8 cellular contexts compared by ENCODE assay signal in genomic region chr2:42792583-42793313, GRCh38. TPM values are rescaled to one million over a fixed set of nuclear protein-coding genes. Genes with fewer than 3 reads are reported as not detected.
DNase-seq lines count a peak whose midpoint lies in the region; ATAC-seq, FAIRE-seq and TF ChIP-seq lines count a peak whose summit lies in the region.

TSS of gene HAAO (minus strand) at chr2:42792583. CDS start at chr2:42792536, 47 bp downstream.

- H3K4me2 ChIP-seq in GM12878 (ENCODE audit: control insufficient read depth, insufficient read depth), result peak within 1 kb of the TSS; percentile 85
- peak within 1 kb of the TSS; percentile 78 for H3K4me2 ChIP-seq in keratinocyte (ENCODE audit: control insufficient read depth, extremely low read depth, insufficient read depth, low read depth, low read length)

- peaks cover 43% of the 10 kb centered on the region for H3K27me3 Mint-ChIP-seq in activated CD4-positive, alpha-beta T cell treated with anti-CD3 and anti-CD28 coated beads, Interleukin-2, amount 10 ng/mL, durations not matched to agents 7 days and 5 days

- TF ChIP-seq POLR2A in GM12878 (IDR thresholded peaks at IDR 0.05; ENCODE audit: low read depth, low read length), result peak; percentile 69

- RAD21 ChIA-PET in GM12878 (lab: Charles Lee; ENCODE audit: unreplicated experiment), result interaction anchor here (0.9 to 5.8 kb wide), 8 partner anchors 18 to 155 kb away, joined by 3 to 96 read pairs (median 4); no protein-coding TSS in a partner anchor

- no peaks in the 10 kb centered on the region for H3K9me1 ChIP-seq in keratinocyte (ENCODE audit: control insufficient read depth, extremely low read depth, insufficient read depth, low read length)

- in situ Hi-C loops in GM12878 (cut with MboI), result no loop called here

- dilution Hi-C loops in keratinocyte (cut with MboI; ENCODE audit: extremely low pct_ligation_motif_present, low sequenced_read_pairs), result no loop called here

- H3K9me3 Mint-ChIP-seq in activated CD4-positive, alpha-beta T cell treated with anti-CD3 and anti-CD28 coated beads, Interleukin-2, amount 10 ng/mL, durations not matched to agents 7 days and 5 days, result no peaks in the 10 kb centered on the region

- intact Hi-C loops in GM12878 (cut with micrococcal nuclease; ENCODE audit: unreplicated experiment), result loop anchor here (2.0 to 10.0 kb wide), 4 partner anchors 38 to 428 kb away; partner anchors contain the start of genes COX7A2L and KCNG3

- no peak for TF ChIP-seq RAD21 in GM12878 (IDR thresholded peaks at IDR 0.05; ENCODE audit: insufficient read depth, low read depth, low read length)

- H3K79me2 ChIP-seq in GM12878 (ENCODE audit: control insufficient read depth, insufficient read depth, low read length), result peaks cover 44% of the 10 kb centered on the region
- H3K79me2 ChIP-seq in keratinocyte (ENCODE audit: control insufficient read depth, insufficient read depth, low read length), result no peaks in the 10 kb centered on the region

- POLR2A ChIA-PET in activated CD4-positive, alpha-beta T cell treated with anti-CD3 and anti-CD28 coated beads, Interleukin-2, amount 10 ng/mL, durations not matched to agents 7 days and 5 days (lab: Charles Lee), result no interaction called here
- POLR2A ChIA-PET in GM12878 (lab: Charles Lee), result interaction anchor here (0.7 to 4.4 kb wide), 10 partner anchors 8 to 216 kb away, joined by 3 to 30 read pairs (median 4); no protein-coding TSS in a partner anchor

- no peaks in the 10 kb centered on the region; a peak in 1 of 4 replicates for H3K36me3 ChIP-seq in GM12878 (ENCODE audit: control insufficient read depth in 2 of 2, insufficient read depth in 2 of 2, low read length in 1 of 2)
- no peaks in the 10 kb centered on the region for H3K36me3 ChIP-seq in keratinocyte (ENCODE audit: control insufficient read depth in 2 of 2, extremely low read depth in 1 of 2, insufficient read depth in 2 of 2, low read length in 2 of 2)

- under 1% methylated on average over 72 of the region's 73 CpGs for WGBS in GM12878 (ENCODE audit: insufficient coverage, insufficient replicate concordance, low lambda C conversion rate, missing lambda C conversion rate)

- peak within 1 kb of the TSS; percentile 67 for H3K4me3 Mint-ChIP-seq in activated CD4-positive, alpha-beta T cell treated with anti-CD3 and anti-CD28 coated beads, Interleukin-2, amount 10 ng/mL, durations not matched to agents 7 days and 5 days

- H3K36me3 Mint-ChIP-seq in activated CD4-positive, alpha-beta T cell treated with anti-CD3 and anti-CD28 coated beads, Interleukin-2, amount 10 ng/mL, durations not matched to agents 7 days and 5 days (ENCODE audit: low read depth), result no peaks in the 10 kb centered on the region

- TF ChIP-seq CTCF in GM12878 (IDR thresholded peaks at IDR 0.05 in 2 of 3, conservative IDR thresholded peaks at IDR 0.05 in 1 of 3; ENCODE audit: control insufficient read depth in 2 of 3, extremely low read depth in 1 of 3, insufficient read depth in 1 of 3, low read depth in 3 of 3, low read length in 3 of 3) (peak; percentile 9 to 27 (median 12); a peak in 1 of 6 replicates), keratinocyte (optimal IDR thresholded peaks at IDR 0.05 in 1 of 3, IDR thresholded peaks at IDR 0.05 in 1 of 3, conservative IDR thresholded peaks at IDR 0.05 in 1 of 3; ENCODE audit: extremely low read depth in 1 of 3, insufficient read depth in 2 of 3, low read length in 3 of 3) (no peak)

- peak within 1 kb of the TSS; percentile 82 for H3K4me3 ChIP-seq in GM12878
- peak within 1 kb of the TSS; percentile 25 to 64 (median 55) for H3K4me3 ChIP-seq in keratinocyte (ENCODE audit: control insufficient read depth in 2 of 3, extremely low read depth in 1 of 3, insufficient read depth in 2 of 3, low read depth in 1 of 3, low read length in 3 of 3)

- no TSS peak for BruUV-seq in GM12878 (replicated peaks; lab: Mats Ljungman, UMichigan)

- FAIRE-seq in GM12878 (lab: Jason Lieb, UNC) (no peak), keratinocyte (lab: Jason Lieb, UNC) (no peak)

- no peak for DNase-seq in activated CD4-positive, alpha-beta T cell treated with anti-CD3 and anti-CD28 coated beads, Interleukin-2, amount 10 ng/mL, durations not matched to agents 7 days and 5 days
- DNase-seq in activated CD4-positive, alpha-beta T cell treated with anti-CD3 and anti-CD28 coated beads for 1 hour, result no peak
- DNase-seq in GM12878 (ENCODE audit: low read depth, low spot score) (no peak), keratinocyte (ENCODE audit: low read depth, low spot score) (no peak), NCI-H2171 (lab: John Stamatoyannopoulos, UW) (no peak)
- peak; percentile 34 for DNase-seq in stimulated activated CD8-positive, alpha-beta memory T cell treated with anti-CD3 and anti-CD28 coated beads, Interleukin-4, amount 100 ng/mL, for 48 hours

- peak within 1 kb of the TSS; percentile 65 for H2AFZ ChIP-seq in GM12878 (ENCODE audit: control insufficient read depth, low read depth, low read length)
- H2AFZ ChIP-seq in keratinocyte (ENCODE audit: control insufficient read depth, low read length), result peak within 1 kb of the TSS; percentile 68

- peaks cover 22% of the 10 kb centered on the region for H3K4me1 Mint-ChIP-seq in activated CD4-positive, alpha-beta T cell treated with anti-CD3 and anti-CD28 coated beads, Interleukin-2, amount 10 ng/mL, durations not matched to agents 7 days and 5 days

- H3K4me1 ChIP-seq in GM12878 (ENCODE audit: control insufficient read depth, insufficient read depth, low read length) (peaks cover 32% of the 10 kb centered on the region), keratinocyte (ENCODE audit: control insufficient read depth, extremely low read depth, insufficient read depth, low read length) (peaks cover 10% of the 10 kb centered on the region)

- SMC1A ChIA-PET in GM12878 (lab: Charles Lee; ENCODE audit: uncharacterized antibody, unreplicated experiment), result interaction anchor here (1.3 to 5.8 kb wide), 3 partner anchors 18 to 70 kb away, joined by 7 to 60 read pairs (median 14); no protein-coding TSS in a partner anchor

- CTCF ChIA-PET in activated CD4-positive, alpha-beta T cell treated with anti-CD3 and anti-CD28 coated beads, Interleukin-2, amount 10 ng/mL, durations not matched to agents 7 days and 5 days (lab: Charles Lee), result interaction anchor here (0.6 to 2.5 kb wide), 6 partner anchors 8 to 335 kb away, joined by 3 to 10 read pairs (median 5); no protein-coding TSS in a partner anchor
- CTCF ChIA-PET in GM12878 (lab: Yijun Ruan, JAX), result interaction anchor here (0.5 to 5.7 kb wide), 9 partner anchors 19 to 220 kb away, joined by 3 to 69 read pairs (median 4); no protein-coding TSS in a partner anchor

- no peaks in the 10 kb centered on the region for H3K9me3 ChIP-seq in GM12878 (replicated peaks; ENCODE audit: control insufficient read depth, insufficient read depth, low read length)
- no peaks in the 10 kb centered on the region for H3K9me3 ChIP-seq in keratinocyte (ENCODE audit: control insufficient read depth, low read depth, low read length)

- H3K27ac ChIP-seq in GM12878 (ENCODE audit: control insufficient read depth, insufficient read depth), result peak within 1 kb of the TSS; percentile 99
- H3K27ac ChIP-seq in keratinocyte (ENCODE audit: control insufficient read depth, insufficient read depth, low read length), result no peak within 1 kb of the TSS

- H3K9ac ChIP-seq in GM12878 (ENCODE audit: control insufficient read depth, insufficient read depth, low read length) (peak within 1 kb of the TSS; percentile 95), keratinocyte (ENCODE audit: control insufficient read depth, extremely low read depth, insufficient read depth, low read length) (peak within 1 kb of the TSS; percentile 50)

- no peak within 1 kb of the TSS for H3K27ac Mint-ChIP-seq in activated CD4-positive, alpha-beta T cell treated with anti-CD3 and anti-CD28 coated beads, Interleukin-2, amount 10 ng/mL, durations not matched to agents 7 days and 5 days

- TF ChIP-seq EP300 in GM12878 (IDR thresholded peaks at IDR 0.05; ENCODE audit: borderline replicate concordance in 1 of 2, control insufficient read depth in 1 of 2, low read depth in 2 of 2, low read length in 2 of 2), result no peak

- no peaks in the 10 kb centered on the region for H3K27me3 ChIP-seq in GM12878 (replicated peaks in 1 of 2; ENCODE audit: control insufficient read depth in 2 of 2, insufficient read depth in 2 of 2, low read length in 1 of 2)
- H3K27me3 ChIP-seq in keratinocyte (ENCODE audit: control insufficient read depth, extremely low read depth, insufficient read depth, low read length), result peaks cover 13% of the 10 kb centered on the region

- H4K20me1 ChIP-seq in GM12878 (ENCODE audit: control insufficient read depth, insufficient read depth) (no peaks in the 10 kb centered on the region), keratinocyte (ENCODE audit: control insufficient read depth, extremely low read depth, insufficient read depth, low read length) (no peaks in the 10 kb centered on the region)

- ATAC-seq in HG03103 (IDR thresholded peaks at IDR 0.05; ENCODE audit: low read depth, unreplicated experiment) (peak; percentile 25), GM12878 (peak; percentile 40), GM18868 (IDR thresholded peaks at IDR 0.05; ENCODE audit: unreplicated experiment) (no peak)

RNA-seq across cellular contexts. Expression of gene HAAO, which starts in this region (rescaled TPM):
- not detected for total RNA-seq in activated CD4-positive, alpha-beta T cell treated with anti-CD3 and anti-CD28 coated beads, Interleukin-2, amount 10 ng/mL, durations not matched to agents 7 days and 5 days
- total RNA-seq in GM12878 (2013; cell fraction: nucleolus; rRNA removed), result 37.5 and 48.1 TPM in 2 replicates
- total RNA-seq in GM12878 (2014; rRNA removed), result 25.7 and 25.9 TPM in 2 replicates
- total RNA-seq in GM12878 (2014; rRNA removed; fragmentation: Illumina TruSeq; extraction: Trizol), result 21.5 and 21.6 TPM in 2 replicates
- total RNA-seq in GM12878 (2021), result 41.6 and 49.5 TPM in 2 replicates
- polyA plus RNA-seq in GM12878 (2011; ENCODE audit: low read depth), result 14.7 TPM
- polyA plus RNA-seq in GM12878 (2011; rRNA removed), result 17.0 and 29.2 TPM in 2 replicates
- polyA plus RNA-seq in GM12878 (2011; cell fraction: cytosol; rRNA removed), result 39.3 and 56.1 TPM in 2 replicates
- 72.4 and 75.6 TPM in 2 replicates for polyA plus RNA-seq in GM12878 (2011; cell fraction: nucleus; rRNA removed)
- polyA plus RNA-seq in GM12878 (2012), result 23.2 and 34.1 TPM in 2 replicates
- 6.9 and 19.1 TPM in 2 replicates for polyA plus RNA-seq in GM12878 (2014; fragmentation: Illumina TruSeq; extraction: Trizol)
- polyA plus RNA-seq in GM12878 (2014; fragmentation: Nextera tagmentation; extraction: Ambion mirVana), result 1 to 10 TPM; 4.3 to 6.9 TPM
- 28.0 and 31.9 TPM in 2 replicates for polyA plus RNA-seq in GM12878 (2014; rRNA removed)
- polyA plus RNA-seq in GM12878 (2016; fragmentation: Nextera tagmentation; extraction: Ambion mirVana), result 10 to 100 TPM; 54.7 to 58.7 TPM
- polyA minus RNA-seq in GM12878 (2011; rRNA and poly(A)+ RNA removed), result 17.6 and 31.9 TPM in 2 replicates
- polyA minus RNA-seq in GM12878 (2011; cell fraction: cytosol; rRNA and poly(A)+ RNA removed), result 10.0 and 11.2 TPM in 2 replicates
- polyA minus RNA-seq in GM12878 (2011; cell fraction: nucleus; rRNA and poly(A)+ RNA removed), result 16.3 and 33.4 TPM in 2 replicates
- 0.05 to 0.08 TPM in 2 of 3 replicates, not detected in the other for polyA plus RNA-seq in keratinocyte
- not detected for polyA plus RNA-seq in keratinocyte (2011; ENCODE audit: low read depth)
- polyA plus RNA-seq in keratinocyte (2011; cell fraction: cytosol; rRNA removed), result not detected in 2 replicates
- not detected in 2 replicates for polyA plus RNA-seq in keratinocyte (2011; cell fraction: nucleus; rRNA removed)
- not detected in 2 replicates for polyA plus RNA-seq in keratinocyte (2012; ENCODE audit: low replicate concordance)
- 0.62 TPM in 1 of 3 replicates, not detected in the others for polyA minus RNA-seq in keratinocyte
- not detected for polyA minus RNA-seq in keratinocyte (2011; cell fraction: cytosol; rRNA and poly(A)+ RNA removed)
- polyA minus RNA-seq in keratinocyte (2011; cell fraction: nucleus; rRNA and poly(A)+ RNA removed), result not detected in 2 replicates

Comparison
In these comparisons a context has a peak if more than half of its experiments do, and no peak if none do; other contexts are left out.
1. RNA of gene HAAO (total RNA-seq): 21.5 to 49.5 TPM in GM12878; not detected in activated CD4-positive, alpha-beta T cell treated with anti-CD3 and anti-CD28 coated beads, Interleukin-2, amount 10 ng/mL, durations not matched to agents 7 days and 5 days; every median in the first group is over 10 times any median in the second.
2. RNA of gene HAAO (polyA plus RNA-seq): 4.3 to 75.6 TPM in GM12878; 0.05 to 0.08 TPM in keratinocyte; every median in the first group is over 4 times any median in the second.
3. CTCF ChIP-seq: peak in GM12878 (3 of 3); none in keratinocyte (0 of 3).